9 cellular contexts compared by ENCODE assay signal in the genomic region with DNA sequence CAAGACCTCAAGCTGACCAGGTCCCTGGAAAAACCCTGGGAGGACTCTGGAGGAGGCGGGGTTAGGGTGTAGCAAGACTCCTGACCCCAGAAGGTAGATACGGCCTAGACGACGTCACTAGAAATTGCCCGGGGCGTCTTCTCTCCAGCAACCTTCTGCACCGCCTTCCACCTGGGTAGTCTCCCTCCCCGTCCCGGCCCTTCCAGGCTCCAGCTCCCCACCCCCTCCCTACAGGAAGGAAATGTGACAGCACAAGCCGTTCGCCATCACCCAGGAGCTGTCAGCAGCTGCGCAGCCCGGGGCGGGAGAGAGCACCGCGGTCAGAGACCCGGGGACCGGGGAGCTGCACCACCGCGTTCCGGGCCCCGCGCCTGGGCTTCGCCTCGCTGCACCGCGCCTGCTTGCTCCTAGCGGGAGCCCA. TPM values are rescaled to one million over a fixed set of nuclear protein-coding genes. Genes with fewer than 3 reads are reported as not detected.
DNase-seq lines count a peak whose midpoint lies in the region; ATAC-seq and TF ChIP-seq lines count a peak whose summit lies in the region.
"Had no signal": no experiment of that assay in that cellular context is flagged by ENCODE, and none has a peak within 500 bp of the region (broad histone marks: within the 10 kb centered on the region; RNA-seq: fewer than 3 reads in every experiment).

No MANE protein-coding gene starts in this region.

- 33 to 42% methylated on average over 7 to 28 of the region's 28 CpGs for WGBS in body of pancreas, 2 donors
- 40 to 49% methylated on average over 10 to 23 of the region's 28 CpGs for WGBS in thyroid gland, 2 donors

- peaks cover 6% of the 10 kb centered on the region for H3K4me1 Mint-ChIP-seq in activated CD8-positive, alpha-beta T cell treated with anti-CD3 and anti-CD28 coated beads, Interleukin-2, amount 10 ng/mL, durations not matched to agents 7 days and 5 days (ENCODE audit: low read depth)
- peaks cover 18% of the 10 kb centered on the region for H3K4me1 Mint-ChIP-seq in activated CD8-positive, alpha-beta T cell treated with anti-CD3 and anti-CD28 coated beads for 36 hours (ENCODE audit: low read depth)

- H3K36me3 Mint-ChIP-seq in activated CD8-positive, alpha-beta T cell treated with anti-CD3 and anti-CD28 coated beads, Interleukin-2, amount 10 ng/mL, durations not matched to agents 7 days and 5 days (ENCODE audit: low read depth), result no peaks in the 10 kb centered on the region
- H3K36me3 Mint-ChIP-seq in activated CD8-positive, alpha-beta T cell treated with anti-CD3 and anti-CD28 coated beads for 36 hours (ENCODE audit: low read depth), result no peaks in the 10 kb centered on the region

- H3K27me3 ChIP-seq in body of pancreas (no peaks in the 10 kb centered on the region), thyroid gland (no peaks in the 10 kb centered on the region)

- no peak for DNase-seq in activated CD8-positive, alpha-beta T cell treated with anti-CD3 and anti-CD28 coated beads, Interleukin-2, amount 10 ng/mL, durations not matched to agents 7 days and 5 days
- DNase-seq in activated CD8-positive, alpha-beta T cell treated with anti-CD3 and anti-CD28 coated beads for 36 hours, result no peak
- peak in 3 of 4 donors; percentile 11 to 19 (median 15) for DNase-seq in body of pancreas
- DNase-seq in kidney tubule cell (ENCODE audit: low spot score), result peak; percentile 78
- DNase-seq in thyroid gland, result peak; percentile 33 to 54
- no peak for DNase-seq in NCI-H2107 treated with DMSO at 0.1 percent for 48 hours (lab: John Stamatoyannopoulos, UW; ENCODE audit: unreplicated experiment)
- DNase-seq in effector CD8-positive, alpha-beta T cell (lab: John Stamatoyannopoulos, UW), result no peak

- no peaks in the 10 kb centered on the region for H3K9me3 Mint-ChIP-seq in activated CD8-positive, alpha-beta T cell treated with anti-CD3 and anti-CD28 coated beads, Interleukin-2, amount 10 ng/mL, durations not matched to agents 7 days and 5 days (ENCODE audit: insufficient read depth)
- no peaks in the 10 kb centered on the region for H3K9me3 Mint-ChIP-seq in activated CD8-positive, alpha-beta T cell treated with anti-CD3 and anti-CD28 coated beads for 36 hours

- H3K4me3 ChIP-seq in body of pancreas (no peak overlapping the region), thyroid gland (replicated peaks in 1 of 3) (peak overlapping the region in 1 of 3 donors; percentile 10)

- POLR2A ChIA-PET in activated CD8-positive, alpha-beta T cell treated with anti-CD3 and anti-CD28 coated beads, Interleukin-2, amount 10 ng/mL, durations not matched to agents 7 days and 5 days (lab: Charles Lee), result no interaction called here
- POLR2A ChIA-PET in activated CD8-positive, alpha-beta T cell treated with anti-CD3 and anti-CD28 coated beads for 36 hours (lab: Charles Lee), result interaction anchor here (1.4 kb wide), 1 partner anchor 19 kb away, joined by 3 read pairs; no protein-coding TSS in a partner anchor

- CTCF ChIA-PET in activated CD8-positive, alpha-beta T cell treated with anti-CD3 and anti-CD28 coated beads, Interleukin-2, amount 10 ng/mL, durations not matched to agents 7 days and 5 days (lab: Charles Lee), result no interaction called here
- CTCF ChIA-PET in activated CD8-positive, alpha-beta T cell treated with anti-CD3 and anti-CD28 coated beads for 36 hours (lab: Charles Lee), result no interaction called here

- H3K4me1 ChIP-seq in body of pancreas (peaks cover 24% of the 10 kb centered on the region), thyroid gland (peaks cover 16 to 32% of the 10 kb centered on the region in 2 donors)

- intact Hi-C loops in activated CD8-positive, alpha-beta T cell treated with anti-CD3 and anti-CD28 coated beads for 36 hours (cut with micrococcal nuclease), result no loop called here
- intact Hi-C loops in body of pancreas (cut with DNase I) (no loop called here), thyroid gland (cut with DNase I) (no loop called here)

- H3K27ac ChIP-seq in body of pancreas, result no peak overlapping the region
- no peak overlapping the region for H3K27ac ChIP-seq in thyroid gland
- H3K27ac ChIP-seq: epithelial cell of prostate had no signal

- H3K9me3 ChIP-seq in body of pancreas (no peaks in the 10 kb centered on the region), thyroid gland (no peaks in the 10 kb centered on the region)

- no peak overlapping the region for H3K4me3 Mint-ChIP-seq in activated CD8-positive, alpha-beta T cell treated with anti-CD3 and anti-CD28 coated beads, Interleukin-2, amount 10 ng/mL, durations not matched to agents 7 days and 5 days
- no peak overlapping the region for H3K4me3 Mint-ChIP-seq in activated CD8-positive, alpha-beta T cell treated with anti-CD3 and anti-CD28 coated beads for 36 hours

- H3K27ac Mint-ChIP-seq in activated CD8-positive, alpha-beta T cell treated with anti-CD3 and anti-CD28 coated beads, Interleukin-2, amount 10 ng/mL, durations not matched to agents 7 days and 5 days, result no peak overlapping the region
- no peak overlapping the region for H3K27ac Mint-ChIP-seq in activated CD8-positive, alpha-beta T cell treated with anti-CD3 and anti-CD28 coated beads for 36 hours

- peaks cover 61% of the 10 kb centered on the region for H3K27me3 Mint-ChIP-seq in activated CD8-positive, alpha-beta T cell treated with anti-CD3 and anti-CD28 coated beads, Interleukin-2, amount 10 ng/mL, durations not matched to agents 7 days and 5 days (ENCODE audit: low read depth)
- peaks cover 63% of the 10 kb centered on the region for H3K27me3 Mint-ChIP-seq in activated CD8-positive, alpha-beta T cell treated with anti-CD3 and anti-CD28 coated beads for 36 hours

- no peaks in the 10 kb centered on the region for H3K36me3 ChIP-seq in body of pancreas (replicated peaks in 1 of 2; ENCODE audit: insufficient read depth in 1 of 2, low read depth in 2 of 2)
- H3K36me3 ChIP-seq in thyroid gland, result no peaks in the 10 kb centered on the region

- ATAC-seq in activated CD8-positive, alpha-beta T cell treated with anti-CD3 and anti-CD28 coated beads, Interleukin-2, amount 10 ng/mL, durations not matched to agents 7 days and 5 days, result peak; percentile 48
- ATAC-seq in activated CD8-positive, alpha-beta T cell treated with anti-CD3 and anti-CD28 coated beads for 36 hours, result no peak
- no peak for ATAC-seq in body of pancreas
- ATAC-seq in activated CD4-positive, CD25-positive, alpha-beta regulatory T cell treated with anti-CD3 and anti-CD28 coated beads, Interleukin-2, amount 50 U/mL, for 24 hours, result no peak

- TF ChIP-seq POLR2A in body of pancreas (IDR thresholded peaks at IDR 0.05), result no peak
- TF ChIP-seq POLR2A in thyroid gland (IDR thresholded peaks at IDR 0.05), result no peak

- TF ChIP-seq CTCF in activated CD8-positive, alpha-beta T cell treated with anti-CD3 and anti-CD28 coated beads for 36 hours (IDR thresholded peaks at IDR 0.05), result no peak
- TF ChIP-seq CTCF in body of pancreas (IDR thresholded peaks at IDR 0.05) (no peak), thyroid gland (IDR thresholded peaks at IDR 0.05) (no peak)

RNA-seq across cellular contexts. Expression of a gene that starts 20.0 kb away (rescaled TPM):
- not detected for total RNA-seq in activated CD8-positive, alpha-beta T cell treated with anti-CD3 and anti-CD28 coated beads, Interleukin-2, amount 10 ng/mL, durations not matched to agents 7 days and 5 days
- total RNA-seq in activated CD8-positive, alpha-beta T cell treated with anti-CD3 and anti-CD28 coated beads for 36 hours, result not detected
- total RNA-seq in body of pancreas, result 1 to 10 TPM in 1 of 2 donors, not detected in 1; 1.0 TPM
- total RNA-seq in thyroid gland, result 1 to 10 TPM; 1.5 to 4.0 (median 3.6) TPM

Comparison
In these comparisons a context has a peak if more than half of its experiments do, and no peak if none do; other contexts are left out.
1. DNase-seq: peak in body of pancreas (3 of 4), kidney tubule cell (single experiment) and thyroid gland (2 of 2); none in activated CD8-positive, alpha-beta T cell treated with anti-CD3 and anti-CD28 coated beads, Interleukin-2, amount 10 ng/mL, durations not matched to agents 7 days and 5 days (single experiment), activated CD8-positive, alpha-beta T cell treated with anti-CD3 and anti-CD28 coated beads for 36 hours (single experiment), NCI-H2107 treated with DMSO at 0.1 percent for 48 hours (single experiment) and effector CD8-positive, alpha-beta T cell (single experiment).